ENCODE assay signal across 8 cellular contexts in genomic region chr1:222798111-222798510, GRCh38. TPM values are rescaled to one million over a fixed set of nuclear protein-coding genes. Genes with fewer than 3 reads are reported as not detected.
DNase-seq lines count a peak whose midpoint lies in the region; ATAC-seq and TF ChIP-seq lines count a peak whose summit lies in the region.

No MANE protein-coding gene starts in this region.

- H2BK120ac ChIP-seq in mesenchymal stem cell (ENCODE audit: low read depth, low read length) = no peak overlapping the region

- H2AK5ac ChIP-seq in mesenchymal stem cell (ENCODE audit: low read length, severe bottlenecking) = no peak overlapping the region

- no peaks in the 10 kb centered on the region for H3K36me3 ChIP-seq in mammary epithelial cell (ENCODE audit: insufficient read depth, low read length)
- no peaks in the 10 kb centered on the region for H3K36me3 ChIP-seq in mesenchymal stem cell (ENCODE audit: control insufficient read depth in 1 of 2, insufficient read depth in 2 of 2, low read depth in 1 of 2, low read length in 2 of 2)

- BruUV-seq in mammary epithelial cell (replicated peaks; lab: Mats Ljungman, UMichigan) = no TSS peak

- H3K14ac ChIP-seq in mesenchymal stem cell (ENCODE audit: low read length in 2 of 2) = no peak overlapping the region

- DNase-seq in DMS53 (lab: John Stamatoyannopoulos, UW) = peak; percentile 82
- peak; percentile 84 for DNase-seq in HT1080 (ENCODE audit: low read depth)
- DNase-seq in mammary epithelial cell = peak; percentile 56
- DNase-seq in mesenchymal stem cell = peak; percentile 64
- DNase-seq in glutamatergic neuron = no peak
- DNase-seq in GM10266 (ENCODE audit: extremely low spot score) = no peak

- H3K9ac ChIP-seq in mammary epithelial cell (ENCODE audit: insufficient read depth, low read length) (no peak overlapping the region), mesenchymal stem cell (ENCODE audit: low read length) (no peak overlapping the region)

- H3K27ac ChIP-seq in mammary epithelial cell (ENCODE audit: insufficient read depth, low read depth, low read length) (no peak overlapping the region), mesenchymal stem cell (ENCODE audit: low read length, poor library complexity, severe bottlenecking) (no peak overlapping the region)

- no peaks in the 10 kb centered on the region for H3K4me1 Mint-ChIP-seq in glutamatergic neuron (ENCODE audit: low read depth, unreplicated experiment)

- no peaks in the 10 kb centered on the region for H4K20me1 ChIP-seq in mammary epithelial cell (ENCODE audit: insufficient read depth, low read length)

- H4K91ac ChIP-seq in mesenchymal stem cell (ENCODE audit: low read length) = no peak overlapping the region

- H3K36me3 Mint-ChIP-seq in glutamatergic neuron (ENCODE audit: unreplicated experiment) = no peaks in the 10 kb centered on the region

- H3K18ac ChIP-seq in mesenchymal stem cell (ENCODE audit: low read depth in 1 of 2, low read length in 2 of 2) = no peak overlapping the region

- no peaks in the 10 kb centered on the region for H3K9me3 Mint-ChIP-seq in glutamatergic neuron (ENCODE audit: unreplicated experiment)

- no peaks in the 10 kb centered on the region for H3K79me1 ChIP-seq in mesenchymal stem cell (replicated peaks; ENCODE audit: low read length, poor library complexity, severe bottlenecking)

- H3K27me3 Mint-ChIP-seq in glutamatergic neuron (ENCODE audit: unreplicated experiment) = peaks cover 2% of the 10 kb centered on the region

- dilution Hi-C loops in mammary epithelial cell (cut with HindIII; ENCODE audit: low sequenced_read_pairs) = loop anchor here (25.0 kb wide), 1 partner anchor 289 kb away; no protein-coding TSS in a partner anchor

- H2AFZ ChIP-seq in mammary epithelial cell (ENCODE audit: low read depth, low read length) (no peak overlapping the region), mesenchymal stem cell (ENCODE audit: low read depth, low read length) (no peak overlapping the region)

- no peak overlapping the region for H2BK12ac ChIP-seq in mesenchymal stem cell (ENCODE audit: low read length in 2 of 2)

- H2BK15ac ChIP-seq in mesenchymal stem cell (ENCODE audit: low read depth, poor library complexity, severe bottlenecking) = no peak overlapping the region

- H3K4me3 Mint-ChIP-seq in glutamatergic neuron (ENCODE audit: unreplicated experiment) = no peak overlapping the region

- H3K27ac Mint-ChIP-seq in glutamatergic neuron (ENCODE audit: unreplicated experiment) = no peak overlapping the region

- no peak overlapping the region for H4K8ac ChIP-seq in mesenchymal stem cell (ENCODE audit: low read length)

- H3K23ac ChIP-seq in mesenchymal stem cell (ENCODE audit: low read length in 2 of 2) = no peak overlapping the region

- H3K27me3 ChIP-seq in mammary epithelial cell (ENCODE audit: insufficient read depth, low read length) (no peaks in the 10 kb centered on the region), mesenchymal stem cell (ENCODE audit: control insufficient read depth in 1 of 2, insufficient read depth in 1 of 2, low read length in 2 of 2) (no peaks in the 10 kb centered on the region)

- peaks cover 3% of the 10 kb centered on the region for H3K4me1 ChIP-seq in mammary epithelial cell (ENCODE audit: insufficient read depth, low read length)
- H3K4me1 ChIP-seq in mesenchymal stem cell (ENCODE audit: control insufficient read depth, insufficient read depth, low read depth, low read length) = peaks cover 3% of the 10 kb centered on the region

- no peak overlapping the region for H3K4ac ChIP-seq in mesenchymal stem cell (ENCODE audit: low read depth in 1 of 2, low read length in 2 of 2)

- CTCF ChIA-PET in mammary epithelial cell (lab: Charles Lee; ENCODE audit: low non-redundant PET) = interaction anchor here (0.7 kb wide), 1 partner anchor 283 kb away, joined by 4 read pairs; no protein-coding TSS in a partner anchor

- intact Hi-C loops in mammary epithelial cell (cut with micrococcal nuclease) = no loop called here

- H3K9me3 ChIP-seq in mammary epithelial cell (replicated peaks; ENCODE audit: insufficient read depth, low read length) (no peaks in the 10 kb centered on the region), mesenchymal stem cell (ENCODE audit: control insufficient read depth, low read length) (no peaks in the 10 kb centered on the region)

- no peaks in the 10 kb centered on the region for H3K79me2 ChIP-seq in mammary epithelial cell (ENCODE audit: insufficient read depth, low read length)

- ATAC-seq in GM18517 (IDR thresholded peaks at IDR 0.05; ENCODE audit: unreplicated experiment) (no peak), HG03571 (IDR thresholded peaks at IDR 0.05; ENCODE audit: unreplicated experiment) (no peak)

- no peak overlapping the region for H2BK5ac ChIP-seq in mesenchymal stem cell (ENCODE audit: low read depth, low read length, poor library complexity, severe bottlenecking)

- TF ChIP-seq CTCF in mammary epithelial cell (conservative IDR thresholded peaks at IDR 0.05 in 1 of 2, IDR thresholded peaks at IDR 0.05 in 1 of 2; ENCODE audit: extremely low read depth in 1 of 2, insufficient read depth in 1 of 2, low read depth in 1 of 2, low read length in 2 of 2) = no peak
- TF ChIP-seq CTCF in glutamatergic neuron (IDR thresholded peaks at IDR 0.05; ENCODE audit: partially characterized antibody, unreplicated experiment) = no peak
- no peak for TF ChIP-seq CTCF in GM10266 (IDR thresholded peaks at IDR 0.05; ENCODE audit: control insufficient read depth, insufficient read depth, low read depth, missing control alignments)

- in situ Hi-C loops in mammary epithelial cell (cut with MboI; ENCODE audit: low sequenced_read_pairs in 2 of 2) = loop anchor here in 1 of 2 donors (10.0 kb wide), 1 partner anchor 287 kb away; no protein-coding TSS in a partner anchor

- H3K4me3 ChIP-seq in mammary epithelial cell (replicated peaks in 1 of 3; ENCODE audit: insufficient read depth in 1 of 3, low read depth in 2 of 3, low read length in 3 of 3) = no peak overlapping the region
- no peak overlapping the region for H3K4me3 ChIP-seq in mesenchymal stem cell (ENCODE audit: insufficient read depth in 1 of 2, low read depth in 1 of 2, low read length in 2 of 2)

- H3K4me2 ChIP-seq in mammary epithelial cell (ENCODE audit: insufficient read depth, low read depth, low read length) (peak overlapping the region; percentile 28), mesenchymal stem cell (ENCODE audit: low read length, poor library complexity, severe bottlenecking) (no peak overlapping the region)

- 92% methylated on average over 1 of the region's 1 CpG for WGBS in mammary epithelial cell (ENCODE audit: low coverage, missing lambda C conversion rate)
- WGBS in mesenchymal stem cell = 100% methylated on average over 1 of the region's 1 CpG

RNA-seq across cellular contexts. Expression of gene DISP1, which starts 16.7 kb away (rescaled TPM):
- 0.84 and 1.3 TPM in 2 replicates for total RNA-seq in HT1080 (2014; rRNA removed; shearing (Covaris generic))
- 1.1 and 1.2 TPM in 2 replicates for polyA plus RNA-seq in HT1080 (2015; cell fraction: cytosol; rRNA removed)
- 2.3 and 3.1 TPM in 2 replicates for polyA plus RNA-seq in HT1080 (2015; cell fraction: nucleus; rRNA removed)
- total RNA-seq in mammary epithelial cell = 1 to 10 TPM; 1.6 to 2.7 TPM
- polyA plus RNA-seq in mammary epithelial cell = 1.6 TPM
- polyA minus RNA-seq in mammary epithelial cell = not detected
- polyA plus RNA-seq in mesenchymal stem cell (2013, experiment 1 of 2) = 2.6 TPM
- polyA plus RNA-seq in mesenchymal stem cell (2013, experiment 2 of 2) = 2.5 TPM
- total RNA-seq in glutamatergic neuron (ENCODE audit: unreplicated experiment) = 9.6 TPM

Comparison
In these comparisons a context has a peak if more than half of its experiments do, and no peak if none do; other contexts are left out.
1. DNase-seq: peak in DMS53 (single experiment), HT1080 (single experiment), mammary epithelial cell (single experiment) and mesenchymal stem cell (single experiment); none in glutamatergic neuron (single experiment) and GM10266 (single experiment).